16 cellular contexts compared by ENCODE assay signal in genomic region chr15:81092559-81092902, GRCh38. TPM values are rescaled to one million over a fixed set of nuclear protein-coding genes. Genes with fewer than 3 reads are reported as not detected.
DNase-seq lines count a peak whose midpoint lies in the region; ATAC-seq and TF ChIP-seq lines count a peak whose summit lies in the region.
"Had no signal": no experiment of that assay in that cellular context is flagged by ENCODE, and none has a peak within 500 bp of the region (broad histone marks: within the 10 kb centered on the region; RNA-seq: fewer than 3 reads in every experiment).

No MANE protein-coding gene starts in this region.

- H2AFZ ChIP-seq in ACC112 (ENCODE audit: low read length, unreplicated experiment), result no peak overlapping the region
- H2AFZ ChIP-seq in Loucy (ENCODE audit: low read length), result peak overlapping the region; percentile 6

- H3K27ac ChIP-seq in ACC112 (ENCODE audit: low read depth, low read length) (peak overlapping the region; percentile 68), coronary artery (peak overlapping the region in 1 of 2 donors; percentile 22)

- H3K4me1 Mint-ChIP-seq in nephron progenitor cell, result peaks cover 41% of the 10 kb centered on the region
- H3K4me1 Mint-ChIP-seq in activated CD8-positive, alpha-beta T cell treated with anti-CD3 and anti-CD28 coated beads, Interleukin-2, amount 10 ng/mL, durations not matched to agents 7 days and 5 days (ENCODE audit: low read depth), result no peaks in the 10 kb centered on the region
- no peaks in the 10 kb centered on the region for H3K4me1 Mint-ChIP-seq in natural killer cell treated with Interleukin-12 subunit alpha and Interleukin-12 subunit beta and Interleukin-15 and Interleukin-18, amount 100 ng/mL, for 72 hours (ENCODE audit: low read depth in 2 of 2)
- H3K4me1 Mint-ChIP-seq: B cell; stimulated activated memory B cell treated with anti-CD40 and anti-IgM and Interleukin-4, amounts not matched to agents 10 μg/mL and 1 μg/mL and 100 μg/mL, for 72 hours had no signal

- peaks cover 13% of the 10 kb centered on the region for H3K27me3 Mint-ChIP-seq in nephron progenitor cell (ENCODE audit: low read depth, poor library complexity)
- H3K27me3 Mint-ChIP-seq in activated CD8-positive, alpha-beta T cell treated with anti-CD3 and anti-CD28 coated beads, Interleukin-2, amount 10 ng/mL, durations not matched to agents 7 days and 5 days (ENCODE audit: low read depth), result peaks cover 35% of the 10 kb centered on the region
- H3K27me3 Mint-ChIP-seq in natural killer cell treated with Interleukin-12 subunit alpha and Interleukin-12 subunit beta and Interleukin-15 and Interleukin-18, amount 100 ng/mL, for 72 hours, result peaks cover 30 to 62% of the 10 kb centered on the region in 2 donors

- POLR2A ChIA-PET in activated CD8-positive, alpha-beta T cell treated with anti-CD3 and anti-CD28 coated beads, Interleukin-2, amount 10 ng/mL, durations not matched to agents 7 days and 5 days (lab: Charles Lee), result no interaction called here

- H3K4me2 ChIP-seq in Loucy (ENCODE audit: low read depth, low read length, poor library complexity, severe bottlenecking), result no peak overlapping the region

- H3K4me3 Mint-ChIP-seq in nephron progenitor cell, result peak overlapping the region; percentile 41
- no peak overlapping the region for H3K4me3 Mint-ChIP-seq in activated CD8-positive, alpha-beta T cell treated with anti-CD3 and anti-CD28 coated beads, Interleukin-2, amount 10 ng/mL, durations not matched to agents 7 days and 5 days
- H3K4me3 Mint-ChIP-seq in natural killer cell treated with Interleukin-12 subunit alpha and Interleukin-12 subunit beta and Interleukin-15 and Interleukin-18, amount 100 ng/mL, for 72 hours, result no peak overlapping the region
- H3K4me3 Mint-ChIP-seq: B cell; stimulated activated memory B cell treated with anti-CD40 and anti-IgM and Interleukin-4, amounts not matched to agents 10 μg/mL and 1 μg/mL and 100 μg/mL, for 72 hours; T-helper 17 cell had no signal

- no peaks in the 10 kb centered on the region for H3K36me3 Mint-ChIP-seq in nephron progenitor cell (ENCODE audit: low read depth)
- no peaks in the 10 kb centered on the region for H3K36me3 Mint-ChIP-seq in activated CD8-positive, alpha-beta T cell treated with anti-CD3 and anti-CD28 coated beads, Interleukin-2, amount 10 ng/mL, durations not matched to agents 7 days and 5 days (ENCODE audit: low read depth)
- no peaks in the 10 kb centered on the region for H3K36me3 Mint-ChIP-seq in natural killer cell treated with Interleukin-12 subunit alpha and Interleukin-12 subunit beta and Interleukin-15 and Interleukin-18, amount 100 ng/mL, for 72 hours
- H3K36me3 Mint-ChIP-seq: stimulated activated memory B cell treated with anti-CD40 and anti-IgM and Interleukin-4, amounts not matched to agents 10 μg/mL and 1 μg/mL and 100 μg/mL, for 72 hours had no signal

- no peaks in the 10 kb centered on the region for H4K20me1 ChIP-seq in Loucy (ENCODE audit: insufficient read depth, low read length, poor library complexity, severe bottlenecking)

- CTCF ChIA-PET in activated CD8-positive, alpha-beta T cell treated with anti-CD3 and anti-CD28 coated beads, Interleukin-2, amount 10 ng/mL, durations not matched to agents 7 days and 5 days (lab: Charles Lee), result interaction anchor here (1.0 to 2.1 kb wide), 4 partner anchors 16 to 182 kb away, joined by 3 to 13 read pairs (median 4); no protein-coding TSS in a partner anchor

- H3K79me2 ChIP-seq in ACC112 (ENCODE audit: control insufficient read depth, insufficient read depth, low read length, unreplicated experiment) (no peaks in the 10 kb centered on the region), Loucy (ENCODE audit: insufficient read depth, low read length) (no peaks in the 10 kb centered on the region)

- H3K9me3 Mint-ChIP-seq in nephron progenitor cell, result peaks cover 15% of the 10 kb centered on the region
- no peaks in the 10 kb centered on the region for H3K9me3 Mint-ChIP-seq in activated CD8-positive, alpha-beta T cell treated with anti-CD3 and anti-CD28 coated beads, Interleukin-2, amount 10 ng/mL, durations not matched to agents 7 days and 5 days (ENCODE audit: insufficient read depth)
- no peaks in the 10 kb centered on the region for H3K9me3 Mint-ChIP-seq in natural killer cell treated with Interleukin-12 subunit alpha and Interleukin-12 subunit beta and Interleukin-15 and Interleukin-18, amount 100 ng/mL, for 72 hours
- H3K9me3 Mint-ChIP-seq: stimulated activated memory B cell treated with anti-CD40 and anti-IgM and Interleukin-4, amounts not matched to agents 10 μg/mL and 1 μg/mL and 100 μg/mL, for 72 hours had no signal

- peaks cover 14% of the 10 kb centered on the region for H3K4me1 ChIP-seq in ACC112 (ENCODE audit: control insufficient read depth, insufficient read depth, low read length, unreplicated experiment)
- peaks cover 6% of the 10 kb centered on the region for H3K4me1 ChIP-seq in Loucy (ENCODE audit: insufficient read depth, low read length, poor library complexity, severe bottlenecking)

- H3K9me3 ChIP-seq in Loucy (ENCODE audit: insufficient read depth, low read depth, low read length), result no peaks in the 10 kb centered on the region

- H3K36me3 ChIP-seq in ACC112 (ENCODE audit: insufficient read depth, low read length), result no peaks in the 10 kb centered on the region
- no peaks in the 10 kb centered on the region for H3K36me3 ChIP-seq in Loucy (ENCODE audit: insufficient read depth, low read length)

- no peaks in the 10 kb centered on the region for H3K9me2 ChIP-seq in Loucy (replicated peaks; ENCODE audit: low read depth, low read length)

- H3K4me3 ChIP-seq in ACC112 (ENCODE audit: low read depth, low read length) (peak overlapping the region; percentile 48), Loucy (ENCODE audit: low read length, poor library complexity, severe bottlenecking) (no peak overlapping the region), coronary artery (peak overlapping the region; percentile 3)
- H3K4me3 ChIP-seq: lung had no signal

- TF ChIP-seq CTCF in Loucy (conservative IDR thresholded peaks at IDR 0.05; ENCODE audit: low read length) (no peak), coronary artery (IDR thresholded peaks at IDR 0.05) (no peak), nephron progenitor cell (IDR thresholded peaks at IDR 0.05) (no peak)

- ATAC-seq in activated CD8-positive, alpha-beta T cell treated with anti-CD3 and anti-CD28 coated beads, Interleukin-2, amount 10 ng/mL, durations not matched to agents 7 days and 5 days, result no peak
- no peak for ATAC-seq in natural killer cell treated with Interleukin-12 subunit alpha and Interleukin-12 subunit beta and Interleukin-15 and Interleukin-18, amount 100 ng/mL, for 72 hours
- ATAC-seq: stimulated activated memory B cell treated with anti-CD40 and anti-IgM and Interleukin-4, amounts not matched to agents 10 μg/mL and 1 μg/mL and 100 μg/mL, for 72 hours; T-helper 17 cell had no signal

- DNase-seq in coronary artery (ENCODE audit: low spot score), result no peak
- DNase-seq in nephron progenitor cell, result no peak
- DNase-seq in MV-4-11 (lab: John Stamatoyannopoulos, UW), result no peak
- DNase-seq in medulla oblongata (ENCODE audit: extremely low spot score), result no peak
- no peak for DNase-seq in activated CD8-positive, alpha-beta T cell treated with anti-CD3 and anti-CD28 coated beads, Interleukin-2, amount 10 ng/mL, durations not matched to agents 7 days and 5 days
- no peak for DNase-seq in natural killer cell treated with Interleukin-12 subunit alpha and Interleukin-12 subunit beta and Interleukin-15 and Interleukin-18, amount 100 ng/mL, for 72 hours (ENCODE audit: low spot score)
- DNase-seq: activated CD4-positive, alpha-beta T cell treated with anti-CD3 and anti-CD28 coated beads, Interleukin-2, amount 50 U/mL, for 4 hours; activated effector memory CD4-positive, alpha-beta T cell treated with Interleukin-2 at 50 U/mL for 16 hours; stimulated activated CD4-positive, alpha-beta T cell treated with anti-CD3 and anti-CD28 coated beads, Interleukin-2, amount 100 ng/mL, for 24 hours; T-helper 17 cell had no signal

- H3K27me3 ChIP-seq in ACC112 (ENCODE audit: insufficient read depth, low read length), result peaks cover 24% of the 10 kb centered on the region
- H3K27me3 ChIP-seq in Loucy (ENCODE audit: insufficient read depth, low read length, poor library complexity, severe bottlenecking), result no peaks in the 10 kb centered on the region

- peak overlapping the region; percentile 89 for H3K27ac Mint-ChIP-seq in nephron progenitor cell
- no peak overlapping the region for H3K27ac Mint-ChIP-seq in activated CD8-positive, alpha-beta T cell treated with anti-CD3 and anti-CD28 coated beads, Interleukin-2, amount 10 ng/mL, durations not matched to agents 7 days and 5 days
- no peak overlapping the region for H3K27ac Mint-ChIP-seq in natural killer cell treated with Interleukin-12 subunit alpha and Interleukin-12 subunit beta and Interleukin-15 and Interleukin-18, amount 100 ng/mL, for 72 hours
- H3K27ac Mint-ChIP-seq: B cell; stimulated activated memory B cell treated with anti-CD40 and anti-IgM and Interleukin-4, amounts not matched to agents 10 μg/mL and 1 μg/mL and 100 μg/mL, for 72 hours; T-helper 17 cell had no signal

- H3K9ac ChIP-seq in Loucy (ENCODE audit: low read depth, low read length, poor library complexity, severe bottlenecking), result no peak overlapping the region

- H3F3A ChIP-seq in Loucy (ENCODE audit: low read depth), result no peaks in the 10 kb centered on the region

RNA-seq across cellular contexts. Expression of gene CFAP161, which starts 41.5 kb away (rescaled TPM):
- not detected for total RNA-seq in activated CD8-positive, alpha-beta T cell treated with anti-CD3 and anti-CD28 coated beads, Interleukin-2, amount 10 ng/mL, durations not matched to agents 7 days and 5 days
- not detected for total RNA-seq in natural killer cell treated with Interleukin-12 subunit alpha and Interleukin-12 subunit beta and Interleukin-15 and Interleukin-18, amount 100 ng/mL, for 72 hours
- total RNA-seq: B cell, M059J had no signal
